ENCODE assay signal across 1 cellular context in the genomic region with DNA sequence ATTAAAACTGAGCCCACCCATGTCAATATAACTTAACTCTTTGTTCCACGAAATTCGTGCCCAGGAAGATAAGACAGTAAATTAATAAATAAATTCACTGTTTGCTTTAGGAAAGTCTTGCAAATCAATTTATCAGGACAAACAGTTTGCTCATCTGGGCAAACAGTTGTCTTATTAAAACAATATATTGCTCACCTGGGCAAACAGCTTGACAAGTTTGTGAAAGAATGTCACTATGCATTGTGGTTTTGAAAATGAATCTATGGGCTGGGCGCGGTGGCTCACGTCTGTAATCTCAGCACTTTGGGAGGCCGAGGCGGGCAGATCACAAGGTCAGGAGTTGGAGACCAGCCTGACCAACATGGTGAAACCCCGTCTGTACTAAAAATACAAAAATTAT.
A peak's percentile ranks its signal among the peaks of the same experiment; 100 is the strongest.
TF ChIP-seq lines count a peak whose summit lies in the region.
"Not testable (repeated sequence)": the region's sequence is repeated elsewhere in the genome, so short reads cannot be mapped to it uniquely, and the experiment has no call there.

No MANE protein-coding gene starts in this region.

TF ChIP-seq in HepG2, 621 proteins besides CTCF, POLR2A, EP300 and RAD21 (continued from another document):
- peak; percentile 40; the same call in 1 of the 2 replicates for TF ChIP-seq ARID3A (IDR thresholded peaks at IDR 0.05; ENCODE audit: low read depth, low read length)
- TF ChIP-seq ZNF652 (CRISPR knock-in tag; IDR thresholded peaks at IDR 0.05; ENCODE audit: borderline replicate concordance, low read depth), result peak; percentile 13; the same call in 1 of the 2 replicates
- peak; percentile 30; the same call in 1 of the 2 replicates for TF ChIP-seq GATAD2A (CRISPR knock-in tag; IDR thresholded peaks at IDR 0.05)
- 0 out of 2 replicates have a peak, but pooled peaks have one; percentile 39 for TF ChIP-seq ZNF609 (CRISPR knock-in tag; IDR thresholded peaks at IDR 0.05; ENCODE audit: borderline replicate concordance)
- peak; percentile 75; the same call in 1 of the 2 replicates for TF ChIP-seq CBFB (CRISPR knock-in tag; IDR thresholded peaks at IDR 0.05)
- TF ChIP-seq TBX2 (CRISPR knock-in tag; IDR thresholded peaks at IDR 0.05; ENCODE audit: borderline replicate concordance), result peak; percentile 29; the same call in 1 of the 2 replicates
- peak; percentile 60; the same call in 1 of the 2 replicates for TF ChIP-seq ZNF503 (CRISPR knock-in tag; IDR thresholded peaks at IDR 0.05)
- peak; percentile 76; the same call in 1 of the 2 replicates for TF ChIP-seq TBX3 (IDR thresholded peaks at IDR 0.05; ENCODE audit: borderline replicate concordance)
- TF ChIP-seq, protein P1, sequence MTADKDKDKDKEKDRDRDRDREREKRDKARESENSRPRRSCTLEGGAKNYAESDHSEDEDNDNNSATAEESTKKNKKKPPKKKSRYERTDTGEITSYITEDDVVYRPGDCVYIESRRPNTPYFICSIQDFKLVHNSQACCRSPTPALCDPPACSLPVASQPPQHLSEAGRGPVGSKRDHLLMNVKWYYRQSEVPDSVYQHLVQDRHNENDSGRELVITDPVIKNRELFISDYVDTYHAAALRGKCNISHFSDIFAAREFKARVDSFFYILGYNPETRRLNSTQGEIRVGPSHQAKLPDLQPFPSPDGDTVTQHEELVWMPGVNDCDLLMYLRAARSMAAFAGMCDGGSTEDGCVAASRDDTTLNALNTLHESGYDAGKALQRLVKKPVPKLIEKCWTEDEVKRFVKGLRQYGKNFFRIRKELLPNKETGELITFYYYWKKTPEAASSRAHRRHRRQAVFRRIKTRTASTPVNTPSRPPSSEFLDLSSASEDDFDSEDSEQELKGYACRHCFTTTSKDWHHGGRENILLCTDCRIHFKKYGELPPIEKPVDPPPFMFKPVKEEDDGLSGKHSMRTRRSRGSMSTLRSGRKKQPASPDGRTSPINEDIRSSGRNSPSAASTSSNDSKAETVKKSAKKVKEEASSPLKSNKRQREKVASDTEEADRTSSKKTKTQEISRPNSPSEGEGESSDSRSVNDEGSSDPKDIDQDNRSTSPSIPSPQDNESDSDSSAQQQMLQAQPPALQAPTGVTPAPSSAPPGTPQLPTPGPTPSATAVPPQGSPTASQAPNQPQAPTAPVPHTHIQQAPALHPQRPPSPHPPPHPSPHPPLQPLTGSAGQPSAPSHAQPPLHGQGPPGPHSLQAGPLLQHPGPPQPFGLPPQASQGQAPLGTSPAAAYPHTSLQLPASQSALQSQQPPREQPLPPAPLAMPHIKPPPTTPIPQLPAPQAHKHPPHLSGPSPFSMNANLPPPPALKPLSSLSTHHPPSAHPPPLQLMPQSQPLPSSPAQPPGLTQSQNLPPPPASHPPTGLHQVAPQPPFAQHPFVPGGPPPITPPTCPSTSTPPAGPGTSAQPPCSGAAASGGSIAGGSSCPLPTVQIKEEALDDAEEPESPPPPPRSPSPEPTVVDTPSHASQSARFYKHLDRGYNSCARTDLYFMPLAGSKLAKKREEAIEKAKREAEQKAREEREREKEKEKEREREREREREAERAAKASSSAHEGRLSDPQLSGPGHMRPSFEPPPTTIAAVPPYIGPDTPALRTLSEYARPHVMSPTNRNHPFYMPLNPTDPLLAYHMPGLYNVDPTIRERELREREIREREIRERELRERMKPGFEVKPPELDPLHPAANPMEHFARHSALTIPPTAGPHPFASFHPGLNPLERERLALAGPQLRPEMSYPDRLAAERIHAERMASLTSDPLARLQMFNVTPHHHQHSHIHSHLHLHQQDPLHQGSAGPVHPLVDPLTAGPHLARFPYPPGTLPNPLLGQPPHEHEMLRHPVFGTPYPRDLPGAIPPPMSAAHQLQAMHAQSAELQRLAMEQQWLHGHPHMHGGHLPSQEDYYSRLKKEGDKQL (CRISPR knock-in tag; IDR thresholded peaks at IDR 0.05; ENCODE audit: low read depth), result peak; percentile 97
- TF ChIP-seq, protein P2, sequence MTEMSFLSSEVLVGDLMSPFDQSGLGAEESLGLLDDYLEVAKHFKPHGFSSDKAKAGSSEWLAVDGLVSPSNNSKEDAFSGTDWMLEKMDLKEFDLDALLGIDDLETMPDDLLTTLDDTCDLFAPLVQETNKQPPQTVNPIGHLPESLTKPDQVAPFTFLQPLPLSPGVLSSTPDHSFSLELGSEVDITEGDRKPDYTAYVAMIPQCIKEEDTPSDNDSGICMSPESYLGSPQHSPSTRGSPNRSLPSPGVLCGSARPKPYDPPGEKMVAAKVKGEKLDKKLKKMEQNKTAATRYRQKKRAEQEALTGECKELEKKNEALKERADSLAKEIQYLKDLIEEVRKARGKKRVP (CRISPR knock-in tag; IDR thresholded peaks at IDR 0.05), result 0 out of 4 replicates have a peak, but pooled peaks of 1 of the 2 experiments have one; percentile 8
- TF ChIP-seq FOSL2 (CRISPR knock-in tag; IDR thresholded peaks at IDR 0.05), result peak; percentile 82
- peak; percentile 58; the same call in 1 of the 2 replicates for TF ChIP-seq BCL6 (CRISPR knock-in tag; IDR thresholded peaks at IDR 0.05)
- peak; percentile 41; the same call in 1 of the 2 replicates for TF ChIP-seq ONECUT2 (CRISPR knock-in tag; IDR thresholded peaks at IDR 0.05)
- 0 out of 2 replicates have a peak, but pooled peaks have one; percentile 40 for TF ChIP-seq ISL2 (CRISPR knock-in tag; IDR thresholded peaks at IDR 0.05)
- TF ChIP-seq FOXP1 (IDR thresholded peaks at IDR 0.05), result not testable (repeated sequence)
- peak; percentile 36; the same call in 1 of the 2 replicates for TF ChIP-seq FOXP1 (CRISPR knock-in tag; IDR thresholded peaks at IDR 0.05)
- peak; percentile 49; the same call in 1 of the 2 replicates for TF ChIP-seq NCOA2 (CRISPR knock-in tag; IDR thresholded peaks at IDR 0.05)
- peak; percentile 43 for TF ChIP-seq TCF7 (IDR thresholded peaks at IDR 0.05; ENCODE audit: low read depth)
